In genomic region chr12:38350342-38351181, GRCh38 we compare ENCODE assay signal across 13 cellular contexts. TPM values are rescaled to one million over a fixed set of nuclear protein-coding genes. Genes with fewer than 3 reads are reported as not detected.
DNase-seq lines count a peak whose midpoint lies in the region; ATAC-seq and TF ChIP-seq lines count a peak whose summit lies in the region.
"Had no signal": no experiment of that assay in that cellular context is flagged by ENCODE, and none has a peak within 500 bp of the region (broad histone marks: within the 10 kb centered on the region; RNA-seq: fewer than 3 reads in every experiment).

No MANE protein-coding gene starts in this region.

- peaks cover 6% of the 10 kb centered on the region for H3K4me1 Mint-ChIP-seq in activated CD8-positive, alpha-beta T cell treated with anti-CD3 and anti-CD28 coated beads for 36 hours (ENCODE audit: low read depth)
- H3K4me1 Mint-ChIP-seq in activated CD8-positive, alpha-beta T cell treated with anti-CD3 and anti-CD28 coated beads, Interleukin-2, amount 10 ng/mL, durations not matched to agents 7 days and 5 days (ENCODE audit: low read depth), result peaks cover 2% of the 10 kb centered on the region

- H3K27me3 Mint-ChIP-seq in activated CD8-positive, alpha-beta T cell treated with anti-CD3 and anti-CD28 coated beads for 36 hours, result no peaks in the 10 kb centered on the region
- no peaks in the 10 kb centered on the region for H3K27me3 Mint-ChIP-seq in activated CD8-positive, alpha-beta T cell treated with anti-CD3 and anti-CD28 coated beads, Interleukin-2, amount 10 ng/mL, durations not matched to agents 7 days and 5 days (ENCODE audit: low read depth)

- POLR2A ChIA-PET in activated CD8-positive, alpha-beta T cell treated with anti-CD3 and anti-CD28 coated beads for 36 hours (lab: Charles Lee), result no interaction called here
- POLR2A ChIA-PET in activated CD8-positive, alpha-beta T cell treated with anti-CD3 and anti-CD28 coated beads, Interleukin-2, amount 10 ng/mL, durations not matched to agents 7 days and 5 days (lab: Charles Lee), result no interaction called here
- POLR2A ChIA-PET in PC-3 (lab: Charles Lee; ENCODE audit: unreplicated experiment), result no interaction called here

- no peak overlapping the region for H3K27ac Mint-ChIP-seq in activated CD8-positive, alpha-beta T cell treated with anti-CD3 and anti-CD28 coated beads for 36 hours
- no peak overlapping the region for H3K27ac Mint-ChIP-seq in activated CD8-positive, alpha-beta T cell treated with anti-CD3 and anti-CD28 coated beads, Interleukin-2, amount 10 ng/mL, durations not matched to agents 7 days and 5 days
- H3K27ac Mint-ChIP-seq: activated T-helper 1 cell treated with anti-CD3 and anti-CD28 coated beads, Interleukin-12 subunit alpha, Interleukin-12 subunit beta, Interleukin-2, Interleukin-4 antibody, amounts not matched to agents 30 ng/mL and 10 ng/mL and 1 ng/mL, durations not matched to agents 14 hours and 24 hours and 36 hours had no signal

- H3K79me2 ChIP-seq in PC-3 (ENCODE audit: low read length), result no peaks in the 10 kb centered on the region

- H4K20me1 ChIP-seq in PC-3 (ENCODE audit: low read length), result no peaks in the 10 kb centered on the region

- H3K4me1 ChIP-seq in PC-3 (ENCODE audit: insufficient read depth, low read length), result no peaks in the 10 kb centered on the region
- H3K4me1 ChIP-seq: prostate gland, SJSA1 had no signal

- no peaks in the 10 kb centered on the region for H3F3A ChIP-seq in PC-3 (ENCODE audit: low read length, unreplicated experiment)

- H2AFZ ChIP-seq in PC-3 (ENCODE audit: low read length), result no peak overlapping the region

- no peak for TF ChIP-seq CTCF in activated CD8-positive, alpha-beta T cell treated with anti-CD3 and anti-CD28 coated beads for 36 hours (IDR thresholded peaks at IDR 0.05)
- no peak for TF ChIP-seq CTCF in PC-3 (conservative IDR thresholded peaks at IDR 0.05; ENCODE audit: low read depth, low read length)

- H3K36me3 ChIP-seq in PC-3 (ENCODE audit: low read depth, low read length), result no peaks in the 10 kb centered on the region
- H3K36me3 ChIP-seq: prostate gland, SJSA1 had no signal

- no peak for DNase-seq in activated CD8-positive, alpha-beta T cell treated with anti-CD3 and anti-CD28 coated beads for 36 hours
- DNase-seq in activated CD8-positive, alpha-beta T cell treated with anti-CD3 and anti-CD28 coated beads, Interleukin-2, amount 10 ng/mL, durations not matched to agents 7 days and 5 days, result no peak
- DNase-seq in stromal cell of bone marrow (ENCODE audit: low read depth) (peak; percentile 2), T-helper 2 cell (no peak), PC-3 (no peak), SKM-1 treated with dmso at 0.1 percent for 144 hours (lab: John Stamatoyannopoulos, UW; ENCODE audit: unreplicated experiment) (no peak)
- DNase-seq: ACHN; effector memory CD4-positive, alpha-beta T cell had no signal

- BruUV-seq in PC-3 (replicated peaks; lab: Mats Ljungman, UMichigan), result no TSS peak

- no peaks in the 10 kb centered on the region for H3K9me3 ChIP-seq in PC-3 (ENCODE audit: low read length)
- H3K9me3 ChIP-seq: prostate gland, SJSA1 had no signal

- no peak overlapping the region for H3K27ac ChIP-seq in PC-3 (ENCODE audit: low read length)
- H3K27ac ChIP-seq: prostate gland, SJSA1 had no signal

- CTCF ChIA-PET in activated CD8-positive, alpha-beta T cell treated with anti-CD3 and anti-CD28 coated beads for 36 hours (lab: Charles Lee), result no interaction called here
- CTCF ChIA-PET in activated CD8-positive, alpha-beta T cell treated with anti-CD3 and anti-CD28 coated beads, Interleukin-2, amount 10 ng/mL, durations not matched to agents 7 days and 5 days (lab: Charles Lee), result no interaction called here
- CTCF ChIA-PET in PC-3 (lab: Charles Lee), result no interaction called here

- H3K4me3 ChIP-seq in PC-3 (ENCODE audit: low read length), result no peak overlapping the region
- H3K4me3 ChIP-seq: prostate gland, SJSA1 had no signal

- intact Hi-C loops in activated CD8-positive, alpha-beta T cell treated with anti-CD3 and anti-CD28 coated beads for 36 hours (cut with micrococcal nuclease), result no loop called here
- intact Hi-C loops in PC-3 (cut with micrococcal nuclease), result no loop called here

- H3K27me3 ChIP-seq in PC-3 (ENCODE audit: low read length), result no peaks in the 10 kb centered on the region
- H3K27me3 ChIP-seq: SJSA1 had no signal

- H3K9ac ChIP-seq in PC-3 (ENCODE audit: low read length), result no peak overlapping the region

- H3K4me2 ChIP-seq in PC-3 (ENCODE audit: low read length), result no peak overlapping the region

- no peaks in the 10 kb centered on the region for H3K36me3 Mint-ChIP-seq in activated CD8-positive, alpha-beta T cell treated with anti-CD3 and anti-CD28 coated beads for 36 hours (ENCODE audit: low read depth)
- H3K36me3 Mint-ChIP-seq in activated CD8-positive, alpha-beta T cell treated with anti-CD3 and anti-CD28 coated beads, Interleukin-2, amount 10 ng/mL, durations not matched to agents 7 days and 5 days (ENCODE audit: low read depth), result no peaks in the 10 kb centered on the region

- H3K4me3 Mint-ChIP-seq in activated CD8-positive, alpha-beta T cell treated with anti-CD3 and anti-CD28 coated beads for 36 hours, result no peak overlapping the region
- H3K4me3 Mint-ChIP-seq in activated CD8-positive, alpha-beta T cell treated with anti-CD3 and anti-CD28 coated beads, Interleukin-2, amount 10 ng/mL, durations not matched to agents 7 days and 5 days, result no peak overlapping the region
- H3K4me3 Mint-ChIP-seq: activated T-helper 1 cell treated with anti-CD3 and anti-CD28 coated beads, Interleukin-12 subunit alpha, Interleukin-12 subunit beta, Interleukin-2, Interleukin-4 antibody, amounts not matched to agents 30 ng/mL and 10 ng/mL and 1 ng/mL, durations not matched to agents 14 hours and 24 hours and 36 hours had no signal

- H3K9me3 Mint-ChIP-seq in activated CD8-positive, alpha-beta T cell treated with anti-CD3 and anti-CD28 coated beads for 36 hours, result peaks cover 11% of the 10 kb centered on the region
- H3K9me3 Mint-ChIP-seq in activated CD8-positive, alpha-beta T cell treated with anti-CD3 and anti-CD28 coated beads, Interleukin-2, amount 10 ng/mL, durations not matched to agents 7 days and 5 days (ENCODE audit: insufficient read depth), result no peaks in the 10 kb centered on the region
- H3K9me3 Mint-ChIP-seq: activated T-helper 1 cell treated with anti-CD3 and anti-CD28 coated beads, Interleukin-12 subunit alpha, Interleukin-12 subunit beta, Interleukin-2, Interleukin-4 antibody, amounts not matched to agents 30 ng/mL and 10 ng/mL and 1 ng/mL, durations not matched to agents 14 hours and 24 hours and 36 hours had no signal

- peak; percentile 47 for ATAC-seq in activated CD8-positive, alpha-beta T cell treated with anti-CD3 and anti-CD28 coated beads for 36 hours
- no peak for ATAC-seq in activated CD8-positive, alpha-beta T cell treated with anti-CD3 and anti-CD28 coated beads, Interleukin-2, amount 10 ng/mL, durations not matched to agents 7 days and 5 days
- peak; percentile 99 for ATAC-seq in HG02623 (IDR thresholded peaks at IDR 0.05; ENCODE audit: unreplicated experiment)
- ATAC-seq in HG03558 (IDR thresholded peaks at IDR 0.05; ENCODE audit: extremely low read depth, unreplicated experiment), result peak; percentile 99
- ATAC-seq in PC-3, result no peak

- no peaks in the 10 kb centered on the region for H3K9me2 ChIP-seq in PC-3 (replicated peaks; ENCODE audit: low read length)

RNA-seq across cellular contexts. Expression of gene ALG10B, which starts 34.0 kb away (rescaled TPM):
- total RNA-seq in activated CD8-positive, alpha-beta T cell treated with anti-CD3 and anti-CD28 coated beads for 36 hours, result 10 to 100 TPM; 13.8 to 16.8 TPM
- 10 to 100 TPM; 11.0 to 12.0 TPM for total RNA-seq in activated CD8-positive, alpha-beta T cell treated with anti-CD3 and anti-CD28 coated beads, Interleukin-2, amount 10 ng/mL, durations not matched to agents 7 days and 5 days
- total RNA-seq in PC-3 (2014; rRNA removed), result 9.4 and 18.7 TPM in 2 replicates

Comparison
In these comparisons a context has a peak if more than half of its experiments do, and no peak if none do; other contexts are left out.
1. ATAC-seq: peak in activated CD8-positive, alpha-beta T cell treated with anti-CD3 and anti-CD28 coated beads for 36 hours (single experiment), HG02623 (single experiment) and HG03558 (single experiment); none in activated CD8-positive, alpha-beta T cell treated with anti-CD3 and anti-CD28 coated beads, Interleukin-2, amount 10 ng/mL, durations not matched to agents 7 days and 5 days (single experiment) and PC-3 (single experiment).